In the genomic region with DNA sequence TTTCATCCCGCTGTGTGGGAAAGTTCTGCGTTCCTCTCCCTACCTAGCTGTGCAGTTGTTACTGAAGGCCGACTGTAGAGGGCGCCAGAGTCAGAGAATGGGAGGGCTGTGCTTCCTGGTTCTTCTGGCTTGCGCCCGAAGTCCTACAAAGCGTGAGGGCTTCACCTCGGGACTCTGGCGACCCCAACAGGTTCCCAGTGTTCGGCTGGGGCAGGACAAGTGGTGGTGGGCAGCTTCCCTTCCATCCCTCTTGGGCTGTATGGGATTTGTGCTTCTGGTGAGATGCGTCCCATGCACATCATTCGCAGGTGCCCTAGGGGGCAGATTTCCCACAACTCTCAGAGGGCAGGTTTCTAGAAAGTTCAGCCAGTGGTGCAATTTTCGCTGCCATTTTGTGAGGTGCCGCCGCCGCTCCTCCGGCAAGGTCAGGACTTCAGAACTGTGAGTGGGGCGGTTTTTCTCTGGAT, we compare ENCODE assay signal across 9 cellular contexts. TPM values are rescaled to one million over a fixed set of nuclear protein-coding genes. Genes with fewer than 3 reads are reported as not detected.
DNase-seq lines count a peak whose midpoint lies in the region; ATAC-seq and TF ChIP-seq lines count a peak whose summit lies in the region.
"Had no signal": no experiment of that assay in that cellular context is flagged by ENCODE, and none has a peak within 500 bp of the region (broad histone marks: within the 10 kb centered on the region; RNA-seq: fewer than 3 reads in every experiment).

No MANE protein-coding gene starts in this region.

- no peak overlapping the region for H3K27ac Mint-ChIP-seq in activated CD4-positive, alpha-beta T cell treated with anti-CD3 and anti-CD28 coated beads for 36 hours
- H3K27ac Mint-ChIP-seq in stimulated activated memory B cell treated with anti-CD40 and anti-IgM and Interleukin-4, amounts not matched to agents 10 μg/mL and 1 μg/mL and 100 μg/mL, for 72 hours = no peak overlapping the region
- H3K27ac Mint-ChIP-seq: activated naive CD8-positive, alpha-beta T cell had no signal

- no peak overlapping the region for H3K4me3 Mint-ChIP-seq in activated CD4-positive, alpha-beta T cell treated with anti-CD3 and anti-CD28 coated beads for 36 hours
- no peak overlapping the region for H3K4me3 Mint-ChIP-seq in stimulated activated memory B cell treated with anti-CD40 and anti-IgM and Interleukin-4, amounts not matched to agents 10 μg/mL and 1 μg/mL and 100 μg/mL, for 72 hours
- H3K4me3 Mint-ChIP-seq: activated naive CD8-positive, alpha-beta T cell had no signal

- peak; percentile 77 for DNase-seq in activated CD4-positive, alpha-beta T cell treated with anti-CD3 and anti-CD28 coated beads for 36 hours
- DNase-seq in foreskin fibroblast (no peak), NCI-H510A treated with DMSO at 0.1 percent for 48 hours (lab: John Stamatoyannopoulos, UW) (no peak), NCI-H1048 (lab: John Stamatoyannopoulos, UW) (no peak)

- no peaks in the 10 kb centered on the region for H3K9me3 Mint-ChIP-seq in activated CD4-positive, alpha-beta T cell treated with anti-CD3 and anti-CD28 coated beads for 36 hours (ENCODE audit: low read depth)
- H3K9me3 Mint-ChIP-seq in stimulated activated memory B cell treated with anti-CD40 and anti-IgM and Interleukin-4, amounts not matched to agents 10 μg/mL and 1 μg/mL and 100 μg/mL, for 72 hours = no peaks in the 10 kb centered on the region

- no peaks in the 10 kb centered on the region for H3K4me1 Mint-ChIP-seq in activated CD4-positive, alpha-beta T cell treated with anti-CD3 and anti-CD28 coated beads for 36 hours
- H3K4me1 Mint-ChIP-seq in stimulated activated memory B cell treated with anti-CD40 and anti-IgM and Interleukin-4, amounts not matched to agents 10 μg/mL and 1 μg/mL and 100 μg/mL, for 72 hours = peaks cover 5% of the 10 kb centered on the region

- peak; percentile 72 for TF ChIP-seq CTCF in GM12874 (IDR thresholded peaks at IDR 0.05; ENCODE audit: insufficient read depth, low read depth, low read length)
- TF ChIP-seq CTCF in foreskin fibroblast (IDR thresholded peaks at IDR 0.05; ENCODE audit: low read depth, low read length) = peak; percentile 23

- no peak overlapping the region for H3K4me3 ChIP-seq in foreskin fibroblast (ENCODE audit: low read depth in 1 of 2, low read length in 2 of 2)

- CTCF ChIA-PET in activated CD4-positive, alpha-beta T cell treated with anti-CD3 and anti-CD28 coated beads for 36 hours (lab: Charles Lee) = interaction anchor here (0.9 kb wide), 1 partner anchor 281 kb away, joined by 3 read pairs; no protein-coding TSS in a partner anchor

- intact Hi-C loops in activated CD4-positive, alpha-beta T cell treated with anti-CD3 and anti-CD28 coated beads for 36 hours (cut with DNase I, micrococcal nuclease) = no loop called here

- POLR2A ChIA-PET in activated CD4-positive, alpha-beta T cell treated with anti-CD3 and anti-CD28 coated beads for 36 hours (lab: Charles Lee) = no interaction called here

- H3K27me3 Mint-ChIP-seq in activated CD4-positive, alpha-beta T cell treated with anti-CD3 and anti-CD28 coated beads for 36 hours = peaks cover 2% of the 10 kb centered on the region
- H3K27me3 Mint-ChIP-seq in stimulated activated memory B cell treated with anti-CD40 and anti-IgM and Interleukin-4, amounts not matched to agents 10 μg/mL and 1 μg/mL and 100 μg/mL, for 72 hours = peaks cover 9% of the 10 kb centered on the region

- no peaks in the 10 kb centered on the region for H3K36me3 Mint-ChIP-seq in activated CD4-positive, alpha-beta T cell treated with anti-CD3 and anti-CD28 coated beads for 36 hours (ENCODE audit: low read depth)
- H3K36me3 Mint-ChIP-seq in stimulated activated memory B cell treated with anti-CD40 and anti-IgM and Interleukin-4, amounts not matched to agents 10 μg/mL and 1 μg/mL and 100 μg/mL, for 72 hours = no peaks in the 10 kb centered on the region
- H3K36me3 Mint-ChIP-seq: activated naive CD8-positive, alpha-beta T cell had no signal

- ATAC-seq in HG02943 (IDR thresholded peaks at IDR 0.05; ENCODE audit: low read depth, unreplicated experiment) (peak; percentile 54), HG03439 (IDR thresholded peaks at IDR 0.05; ENCODE audit: unreplicated experiment) (no peak)
- ATAC-seq in activated CD4-positive, alpha-beta T cell treated with anti-CD3 and anti-CD28 coated beads for 36 hours = peak; percentile 71
- ATAC-seq in stimulated activated memory B cell treated with anti-CD40 and anti-IgM and Interleukin-4, amounts not matched to agents 10 μg/mL and 1 μg/mL and 100 μg/mL, for 72 hours = peak; percentile 20

RNA-seq across cellular contexts. Expression of a gene that starts 27.3 kb away (rescaled TPM):
- total RNA-seq in activated CD4-positive, alpha-beta T cell treated with anti-CD3 and anti-CD28 coated beads for 36 hours = not detected

RNA-seq across cellular contexts. Expression of a gene that starts 27.3 kb away (rescaled TPM):
- not detected for total RNA-seq in activated CD4-positive, alpha-beta T cell treated with anti-CD3 and anti-CD28 coated beads for 36 hours

RNA-seq across cellular contexts. Expression of a gene that starts 44.6 kb away (rescaled TPM):
- total RNA-seq in activated CD4-positive, alpha-beta T cell treated with anti-CD3 and anti-CD28 coated beads for 36 hours = not detected
